In the genomic region with DNA sequence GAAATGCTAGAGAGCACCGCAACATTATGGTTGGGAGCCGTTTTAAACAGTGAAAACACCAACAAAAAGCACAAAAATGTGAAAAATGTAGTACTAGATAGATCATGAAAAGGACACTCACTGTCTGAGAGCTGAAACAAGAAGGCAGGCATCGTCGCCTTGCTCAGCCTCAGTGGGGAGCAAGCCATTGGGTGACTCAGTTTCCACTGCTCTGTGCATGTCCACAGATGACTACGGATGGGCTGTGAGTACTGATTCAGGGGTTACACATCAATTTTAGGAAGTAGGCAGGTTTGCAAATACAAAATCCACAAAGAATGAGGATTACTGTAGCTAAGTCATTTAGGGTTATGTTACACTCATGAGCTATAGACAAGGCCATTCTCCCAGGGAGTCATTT, we compare ENCODE assay signal across 28 cellular contexts. TPM values are rescaled to one million over a fixed set of nuclear protein-coding genes. Genes with fewer than 3 reads are reported as not detected.
DNase-seq lines count a peak whose midpoint lies in the region; ATAC-seq, FAIRE-seq and TF ChIP-seq lines count a peak whose summit lies in the region.
"Had no signal": no experiment of that assay in that cellular context is flagged by ENCODE, and none has a peak within 500 bp of the region (broad histone marks: within the 10 kb centered on the region; RNA-seq: fewer than 3 reads in every experiment).

No MANE protein-coding gene starts in this region.

- H3K4me1 ChIP-seq in astrocyte (ENCODE audit: insufficient read depth, low read length) (no peaks in the 10 kb centered on the region), lung (ENCODE audit: control insufficient read depth in 2 of 2, insufficient read depth in 2 of 2, low read length in 2 of 2) (no peaks in the 10 kb centered on the region), HepG2 (ENCODE audit: insufficient read depth, low read length) (no peaks in the 10 kb centered on the region)
- H3K4me1 ChIP-seq: Caco-2, SJCRH30 had no signal

- 86 to 93% methylated on average over 5 of the region's 5 CpGs for WGBS in lung, 2 donors
- WGBS in HepG2 (ENCODE audit: low lambda C conversion rate): 66% methylated on average over 5 of the region's 5 CpGs

- peak; percentile 32 for FAIRE-seq in astrocyte (lab: Jason Lieb, UNC)
- no peak for FAIRE-seq in HepG2 (lab: Jason Lieb, UNC)
- FAIRE-seq: GM12892 had no signal

- H2AFZ ChIP-seq in astrocyte (ENCODE audit: low read depth, low read length) (no peak overlapping the region), HepG2 (ENCODE audit: low read length) (no peak overlapping the region)

- no peak overlapping the region for H3K4me3 ChIP-seq in astrocyte (ENCODE audit: insufficient read depth, low read depth, low read length)
- H3K4me3 ChIP-seq in lung: no peak overlapping the region
- H3K4me3 ChIP-seq in HepG2 (replicated peaks in 1 of 3; ENCODE audit: insufficient read depth in 1 of 3, low read depth in 2 of 3, low read length in 3 of 3): no peak overlapping the region
- H3K4me3 ChIP-seq: SJCRH30 had no signal

- H3K9me3 Mint-ChIP-seq in HFFc6 (no peaks in the 10 kb centered on the region), astrocyte (ENCODE audit: unreplicated experiment) (peaks cover 1% of the 10 kb centered on the region)
- no peaks in the 10 kb centered on the region for H3K9me3 Mint-ChIP-seq in activated T-cell treated with anti-CD3 and anti-CD28 coated beads, Interleukin-2, amount 50 U/mL, for 24 hours
- H3K9me3 Mint-ChIP-seq: CD8-positive, alpha-beta T cell had no signal

- H3K27ac Mint-ChIP-seq in HFFc6 (peak overlapping the region; percentile 66), astrocyte (ENCODE audit: unreplicated experiment) (no peak overlapping the region)
- H3K27ac Mint-ChIP-seq in activated T-cell treated with anti-CD3 and anti-CD28 coated beads, Interleukin-2, amount 50 U/mL, for 24 hours: no peak overlapping the region
- H3K27ac Mint-ChIP-seq: CD8-positive, alpha-beta T cell had no signal

- BruUV-seq in HepG2 (replicated peaks; lab: Mats Ljungman, UMichigan): no TSS peak

- H3K4me3 Mint-ChIP-seq in HFFc6 (peak overlapping the region; percentile 7; the same call in 1 of the 2 replicates), astrocyte (ENCODE audit: unreplicated experiment) (no peak overlapping the region)
- no peak overlapping the region for H3K4me3 Mint-ChIP-seq in activated T-cell treated with anti-CD3 and anti-CD28 coated beads, Interleukin-2, amount 50 U/mL, for 24 hours
- H3K4me3 Mint-ChIP-seq: CD8-positive, alpha-beta T cell had no signal

- ATAC-seq in lung (ENCODE audit: insufficient read depth, low FRiP score) (no peak), HepG2 (no peak), GM21619 (IDR thresholded peaks at IDR 0.05; ENCODE audit: unreplicated experiment) (no peak)
- ATAC-seq: CD8-positive, alpha-beta T cell; PC-3; Right ventricle myocardium inferior had no signal

- H3K9me3 ChIP-seq in astrocyte (ENCODE audit: insufficient read depth, low read depth, low read length) (no peaks in the 10 kb centered on the region), lung (ENCODE audit: control insufficient read depth in 2 of 2, insufficient read depth in 1 of 2, low read length in 1 of 2) (no peaks in the 10 kb centered on the region), HepG2 (ENCODE audit: low read length) (no peaks in the 10 kb centered on the region)
- H3K9me3 ChIP-seq: Caco-2, SJCRH30 had no signal

- DNase-seq in GM03348 (ENCODE audit: low spot score): peak; percentile 2
- DNase-seq in HFFc6: no peak
- DNase-seq in astrocyte (ENCODE audit: low read depth): no peak
- peak; percentile 4 for DNase-seq in lung (ENCODE audit: low spot score)
- DNase-seq in HepG2 (ENCODE audit: low spot score): no peak
- DNase-seq in NCI-H524 treated with DMSO at 0.1 percent for 48 hours (lab: John Stamatoyannopoulos, UW): no peak
- DNase-seq in activated T-cell treated with anti-CD3 and anti-CD28 coated beads, Interleukin-2, amount 50 U/mL, for 24 hours: no peak
- DNase-seq: Caco-2; CD8-positive, alpha-beta T cell; EL; GF-D8; HCEC 1CT; KBM-7; MV-4-11; NCI-H1105; NCI-H1436 treated with DMSO at 0.1 percent for 48 hours; NCI-H187 treated with DMSO at 0.1 percent for 48 hours; NCI-H345; NCI-H510A treated with DMSO at 0.1 percent for 48 hours; NCI-H774; PC-3; SJCRH30 had no signal

- TF ChIP-seq CTCF in HFFc6 (IDR thresholded peaks at IDR 0.05): no peak
- TF ChIP-seq CTCF in astrocyte (IDR thresholded peaks at IDR 0.05; ENCODE audit: insufficient read depth, low read depth, low read length): no peak
- TF ChIP-seq CTCF in lung (IDR thresholded peaks at IDR 0.05; ENCODE audit: control extremely low read depth, extremely low read depth): no peak
- TF ChIP-seq CTCF in HepG2 (CRISPR knock-in tag; IDR thresholded peaks at IDR 0.05): no peak

- H3K36me3 ChIP-seq in astrocyte (ENCODE audit: insufficient read depth, low read length) (no peaks in the 10 kb centered on the region), lung (ENCODE audit: control insufficient read depth in 2 of 2, insufficient read depth in 2 of 2, low read length in 2 of 2) (no peaks in the 10 kb centered on the region), HepG2 (replicated peaks in 1 of 2; ENCODE audit: control insufficient read depth in 1 of 2, insufficient read depth in 2 of 2, low read length in 2 of 2) (no peaks in the 10 kb centered on the region)
- H3K36me3 ChIP-seq: SJCRH30 had no signal

- no peak overlapping the region for H3K9ac ChIP-seq in astrocyte (ENCODE audit: low read length)
- no peak overlapping the region for H3K9ac ChIP-seq in HepG2 (ENCODE audit: insufficient read depth, low read depth, low read length)

- POLR2A ChIA-PET in HepG2 (lab: Yijun Ruan, JAX): no interaction called here

- no peaks in the 10 kb centered on the region for H3K27me3 Mint-ChIP-seq in HFFc6 (ENCODE audit: insufficient read depth)
- peaks cover 3% of the 10 kb centered on the region for H3K27me3 Mint-ChIP-seq in astrocyte (ENCODE audit: low read depth, unreplicated experiment)
- H3K27me3 Mint-ChIP-seq in activated T-cell treated with anti-CD3 and anti-CD28 coated beads, Interleukin-2, amount 50 U/mL, for 24 hours: peaks cover 33% of the 10 kb centered on the region

- H4K20me1 ChIP-seq in astrocyte (ENCODE audit: insufficient read depth, low read length) (no peaks in the 10 kb centered on the region), HepG2 (ENCODE audit: insufficient read depth, low read length) (no peaks in the 10 kb centered on the region)

- intact Hi-C loops in HepG2 (cut with micrococcal nuclease; ENCODE audit: unreplicated experiment): no loop called here

- CTCF ChIA-PET in HepG2 (lab: Yijun Ruan, JAX; ENCODE audit: low intra/inter-chr PET ratio, low total read pairs): no interaction called here

- H3K4me2 ChIP-seq in astrocyte (ENCODE audit: low read length): no peak overlapping the region
- H3K4me2 ChIP-seq in HepG2 (ENCODE audit: low read depth, low read length): no peak overlapping the region

- in situ Hi-C loops in HepG2 (cut with HindIII; ENCODE audit: extremely low pct_ligation_motif_present, low pct_unique_long_range_greater_than_20kb): no loop called here

- H3K36me3 Mint-ChIP-seq in HFFc6 (ENCODE audit: low read depth): no peaks in the 10 kb centered on the region
- H3K36me3 Mint-ChIP-seq in astrocyte (ENCODE audit: low read depth, unreplicated experiment): no peaks in the 10 kb centered on the region
- H3K36me3 Mint-ChIP-seq in activated T-cell treated with anti-CD3 and anti-CD28 coated beads, Interleukin-2, amount 50 U/mL, for 24 hours (ENCODE audit: low read depth): no peaks in the 10 kb centered on the region
- H3K36me3 Mint-ChIP-seq: CD8-positive, alpha-beta T cell had no signal

- H3K79me2 ChIP-seq in astrocyte (ENCODE audit: insufficient read depth, low read length) (no peaks in the 10 kb centered on the region), HepG2 (ENCODE audit: insufficient read depth, low read length) (no peaks in the 10 kb centered on the region)

- TF ChIP-seq EP300 in HepG2 (IDR thresholded peaks at IDR 0.05; ENCODE audit: low read depth in 2 of 2, low read length in 2 of 2) (no peak), HepG2 (CRISPR knock-in tag; IDR thresholded peaks at IDR 0.05; ENCODE audit: borderline replicate concordance) (no peak)

- H3K27ac ChIP-seq in astrocyte (ENCODE audit: low read depth, low read length) (no peak overlapping the region), lung (ENCODE audit: low read depth in 1 of 2, low read length in 1 of 2) (no peak overlapping the region), HepG2 (ENCODE audit: extremely low read length, insufficient read depth, low read length) (no peak overlapping the region)
- H3K27ac ChIP-seq: C4-2B, HL-60, SJCRH30 had no signal

- TF ChIP-seq RAD21 in HepG2 (CRISPR knock-in tag; IDR thresholded peaks at IDR 0.05): no peak

- H3K27me3 ChIP-seq in astrocyte (ENCODE audit: insufficient read depth, low read length) (peaks cover 3% of the 10 kb centered on the region), lung (ENCODE audit: control insufficient read depth, insufficient read depth) (no peaks in the 10 kb centered on the region), HepG2 (ENCODE audit: control insufficient read depth in 1 of 2, insufficient read depth in 2 of 2, low read length in 2 of 2) (peaks cover 0 to 1% of the 10 kb centered on the region in 2 experiments; a peak in 1 of 5 replicates)

- TF ChIP-seq POLR2A in HepG2 (IDR thresholded peaks at IDR 0.05; ENCODE audit: insufficient read depth in 1 of 2, low read depth in 2 of 2, low read length in 2 of 2): no peak

- peaks cover 43% of the 10 kb centered on the region for H3K4me1 Mint-ChIP-seq in HFFc6 (ENCODE audit: low read depth)
- peaks cover 3% of the 10 kb centered on the region for H3K4me1 Mint-ChIP-seq in astrocyte (ENCODE audit: low read depth, unreplicated experiment)
- no peaks in the 10 kb centered on the region for H3K4me1 Mint-ChIP-seq in activated T-cell treated with anti-CD3 and anti-CD28 coated beads, Interleukin-2, amount 50 U/mL, for 24 hours (ENCODE audit: low read depth)

RNA-seq across cellular contexts. Expression of a gene that starts 10.8 kb away (rescaled TPM):
- total RNA-seq in HFFc6 (2021; fragmentation: NEBNext Ultra II Directional; extraction: Animal tissue kit (Norgen Biotek cat#: 25700)): under 1 TPM; 0.19 to 0.77 (median 0.64) TPM
- total RNA-seq in astrocyte: 0.09 and 0.14 TPM in 2 replicates
- total RNA-seq in lung: under 1 TPM; 0.09 to 0.77 TPM
- under 1 TPM; 0.03 to 0.08 TPM for polyA plus RNA-seq in lung
- total RNA-seq in HepG2 (2016; rRNA removed; fragmentation: Illumina TruSeq; extraction: Trizol): not detected in 2 replicates
- total RNA-seq in HepG2 (2016; cell fraction: cytosol; rRNA removed; fragmentation: Illumina TruSeq; extraction: Trizol; ENCODE audit: low read depth): not detected in 2 replicates
- total RNA-seq in HepG2 (2016; cell fraction: insoluble cytoplasmic fraction; rRNA removed; fragmentation: Illumina TruSeq; extraction: Trizol): not detected in 2 replicates
- total RNA-seq in HepG2 (2016; cell fraction: membrane; rRNA removed; fragmentation: Illumina TruSeq; extraction: Trizol): not detected in 2 replicates
- total RNA-seq in HepG2 (2016; cell fraction: nucleus; rRNA removed; fragmentation: Illumina TruSeq; extraction: Trizol): not detected in 2 replicates
- not detected in 2 replicates for polyA plus RNA-seq in HepG2 (2011; rRNA removed)
- polyA plus RNA-seq in HepG2 (2011; cell fraction: cytosol; rRNA removed): not detected in 2 replicates
- polyA plus RNA-seq in HepG2 (2011; cell fraction: nucleus; rRNA removed): not detected in 2 replicates
- polyA plus RNA-seq in HepG2 (2012): not detected in 2 replicates
- not detected in 2 replicates for polyA plus RNA-seq in HepG2 (2016; cell fraction: cytosol; fragmentation: Illumina TruSeq; extraction: Trizol; ENCODE audit: low read depth)
- not detected in 2 replicates for polyA plus RNA-seq in HepG2 (2016; cell fraction: insoluble cytoplasmic fraction; fragmentation: Illumina TruSeq; extraction: Trizol; ENCODE audit: low read depth)
- not detected in 2 replicates for polyA plus RNA-seq in HepG2 (2016; cell fraction: membrane; fragmentation: Illumina TruSeq; extraction: Trizol; ENCODE audit: low read depth)
- not detected in 2 replicates for polyA plus RNA-seq in HepG2 (2016; cell fraction: nucleus; fragmentation: Illumina TruSeq; extraction: Trizol; ENCODE audit: insufficient read depth, low read depth)
- 2.3 TPM in 1 of 2 replicates, not detected in the other for polyA minus RNA-seq in HepG2 (2011; rRNA and poly(A)+ RNA removed; ENCODE audit: low replicate concordance)
- polyA minus RNA-seq in HepG2 (2011; cell fraction: cytosol; rRNA and poly(A)+ RNA removed): not detected in 2 replicates
- polyA minus RNA-seq in HepG2 (2011; cell fraction: nucleus; rRNA and poly(A)+ RNA removed): not detected in 2 replicates
- total RNA-seq: A673; CD8-positive, alpha-beta T cell; Right ventricle myocardium inferior; SJCRH30 had no signal

Comparison
In these comparisons a context has a peak if more than half of its experiments do, and no peak if none do; other contexts are left out.
1. DNase-seq: peak in GM03348 (single experiment) and lung (single experiment); none in HFFc6 (single experiment), astrocyte (single experiment), HepG2 (single experiment), NCI-H524 treated with DMSO at 0.1 percent for 48 hours (single experiment) and activated T-cell treated with anti-CD3 and anti-CD28 coated beads, Interleukin-2, amount 50 U/mL, for 24 hours (single experiment).